In the genomic region with DNA sequence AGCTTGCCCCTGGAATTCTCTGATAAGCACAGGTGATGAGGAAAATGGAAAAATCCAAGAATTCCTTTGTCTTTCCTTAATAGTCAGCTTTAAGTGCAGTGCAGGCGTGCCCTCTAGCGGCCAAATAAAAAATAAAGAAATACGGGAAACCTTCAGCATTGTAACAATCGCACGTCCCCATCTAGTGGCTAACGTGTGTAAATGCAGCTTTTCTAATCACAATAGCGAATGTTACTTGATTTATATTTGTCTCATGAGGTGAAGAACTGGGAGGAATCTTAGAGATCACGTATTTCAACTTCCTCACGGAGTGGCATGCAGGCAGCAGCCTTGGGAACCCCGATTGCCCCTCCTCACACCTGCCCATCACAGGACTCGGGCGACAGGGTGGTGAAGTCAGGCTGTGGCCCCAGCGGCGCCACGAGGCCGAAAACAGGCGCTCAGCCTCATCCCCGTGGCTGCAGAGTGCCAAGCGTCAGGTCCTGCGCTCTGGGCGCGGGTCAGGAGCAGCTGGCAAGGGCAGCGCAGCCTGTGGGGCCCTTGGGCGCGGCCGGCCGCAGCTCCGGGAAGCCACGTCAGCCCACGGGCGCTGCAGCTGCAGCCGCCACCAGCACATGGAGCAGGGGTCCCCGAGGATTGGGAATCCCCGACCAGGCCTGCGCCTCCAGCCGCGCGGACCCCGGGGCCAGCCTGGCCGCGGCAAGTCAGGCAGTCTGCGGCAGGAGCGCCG, we compare ENCODE assay signal across 8 cellular contexts. TPM values are rescaled to one million over a fixed set of nuclear protein-coding genes. Genes with fewer than 3 reads are reported as not detected.
DNase-seq lines count a peak whose midpoint lies in the region; ATAC-seq and TF ChIP-seq lines count a peak whose summit lies in the region.
"Not testable (repeated sequence)": the region's sequence is repeated elsewhere in the genome, so short reads cannot be mapped to it uniquely, and the experiment has no call there.

No MANE protein-coding gene starts in this region.

- not testable (repeated sequence) for H3K79me2 ChIP-seq in KMS-11 (ENCODE audit: insufficient read depth, low read depth); mammary epithelial cell (ENCODE audit: insufficient read depth, low read length)

- peak; percentile 80 for TF ChIP-seq CTCF in KMS-11 (conservative IDR thresholded peaks at IDR 0.05; ENCODE audit: low read depth, low read length)
- TF ChIP-seq CTCF in mammary epithelial cell (conservative IDR thresholded peaks at IDR 0.05 in 1 of 2, IDR thresholded peaks at IDR 0.05 in 1 of 2; ENCODE audit: extremely low read depth in 1 of 2, insufficient read depth in 1 of 2, low read depth in 1 of 2, low read length in 2 of 2), result peak; percentile 56 to 61

- in situ Hi-C loops in mammary epithelial cell (cut with MboI; ENCODE audit: low sequenced_read_pairs in 2 of 2), result loop anchor here in 1 of 2 donors (25.0 kb wide), 1 partner anchor 125 kb away; a partner anchor contains a TSS

- H2AFZ ChIP-seq in KMS-11 (ENCODE audit: low read depth) (peak overlapping the region; percentile 98), mammary epithelial cell (ENCODE audit: low read depth, low read length) (peak overlapping the region; percentile 98), neuron (ENCODE audit: low read depth, low read length) (peak overlapping the region; percentile 98)

- H3K4me1 Mint-ChIP-seq in stimulated activated memory B cell treated with anti-CD40 and anti-IgM and Interleukin-4, amounts not matched to agents 10 μg/mL and 1 μg/mL and 100 μg/mL, for 72 hours, result not testable (repeated sequence)

- H3K36me3 Mint-ChIP-seq in stimulated activated memory B cell treated with anti-CD40 and anti-IgM and Interleukin-4, amounts not matched to agents 10 μg/mL and 1 μg/mL and 100 μg/mL, for 72 hours, result not testable (repeated sequence)

- CTCF ChIA-PET in mammary epithelial cell (lab: Charles Lee; ENCODE audit: low non-redundant PET), result interaction anchor here (0.6 to 0.9 kb wide), 6 partner anchors 173 to 299 kb away, joined by 3 to 8 read pairs (median 4); a partner anchor contains a TSS

- H3K9me3 ChIP-seq in mammary epithelial cell (replicated peaks; ENCODE audit: insufficient read depth, low read length); neuron (ENCODE audit: low read length): not testable (repeated sequence)

- not testable (repeated sequence) for H3K4me1 ChIP-seq in KMS-11 (ENCODE audit: low read depth, poor library complexity, severe bottlenecking); mammary epithelial cell (ENCODE audit: insufficient read depth, low read length); neuron (ENCODE audit: insufficient read depth, low read length)

- H3K27me3 ChIP-seq in KMS-11 (ENCODE audit: insufficient read depth, low read depth); mammary epithelial cell (ENCODE audit: insufficient read depth, low read length); neuron (ENCODE audit: insufficient read depth, low read length): not testable (repeated sequence)

- BruUV-seq in mammary epithelial cell (replicated peaks; lab: Mats Ljungman, UMichigan), result not testable (repeated sequence)

- dilution Hi-C loops in mammary epithelial cell (cut with HindIII; ENCODE audit: low sequenced_read_pairs), result not testable (repeated sequence)

- ATAC-seq in GM21576 (IDR thresholded peaks at IDR 0.05; ENCODE audit: unreplicated experiment), result peak; percentile 48
- peak; percentile 87 for ATAC-seq in left ventricle myocardium superior
- ATAC-seq in stimulated activated memory B cell treated with anti-CD40 and anti-IgM and Interleukin-4, amounts not matched to agents 10 μg/mL and 1 μg/mL and 100 μg/mL, for 72 hours, result peak; percentile 73

- intact Hi-C loops in mammary epithelial cell (cut with micrococcal nuclease), result loop anchor here (1.0 to 2.0 kb wide), 4 partner anchors 100 to 254 kb away; a partner anchor contains a TSS
- intact Hi-C loops in left ventricle myocardium superior (cut with micrococcal nuclease), result not testable (repeated sequence)

- H3K4me3 ChIP-seq in KMS-11 (IDR thresholded peaks at IDR 0.05; ENCODE audit: insufficient read depth, low read depth, low read length), result not testable (repeated sequence)
- H3K4me3 ChIP-seq in mammary epithelial cell (replicated peaks in 1 of 3; ENCODE audit: insufficient read depth in 1 of 3, low read depth in 2 of 3, low read length in 3 of 3) (peak overlapping the region; percentile 44 to 83 (median 58)), neuron (ENCODE audit: low read length) (peak overlapping the region; percentile 78)

- H3K36me3 ChIP-seq in KMS-11 (ENCODE audit: insufficient read depth); mammary epithelial cell (ENCODE audit: insufficient read depth, low read length); neuron (ENCODE audit: insufficient read depth, low read length): not testable (repeated sequence)

- not testable (repeated sequence) for H3K9me3 Mint-ChIP-seq in stimulated activated memory B cell treated with anti-CD40 and anti-IgM and Interleukin-4, amounts not matched to agents 10 μg/mL and 1 μg/mL and 100 μg/mL, for 72 hours

- H3K4me3 Mint-ChIP-seq in stimulated activated memory B cell treated with anti-CD40 and anti-IgM and Interleukin-4, amounts not matched to agents 10 μg/mL and 1 μg/mL and 100 μg/mL, for 72 hours, result peak overlapping the region; percentile 99

- H4K20me1 ChIP-seq in KMS-11 (ENCODE audit: insufficient read depth); mammary epithelial cell (ENCODE audit: insufficient read depth, low read length): not testable (repeated sequence)

- 1% methylated on average over 27 of the region's 44 CpGs for WGBS in mammary epithelial cell (ENCODE audit: low coverage, missing lambda C conversion rate)

- H3K4me2 ChIP-seq in KMS-11 (peak overlapping the region; percentile 96), mammary epithelial cell (ENCODE audit: insufficient read depth, low read depth, low read length) (peak overlapping the region; percentile 99)

- H3K9ac ChIP-seq in KMS-11 (peak overlapping the region; percentile 96), mammary epithelial cell (ENCODE audit: insufficient read depth, low read length) (peak overlapping the region; percentile 53)

- peak overlapping the region; percentile 98 for H3K27ac Mint-ChIP-seq in stimulated activated memory B cell treated with anti-CD40 and anti-IgM and Interleukin-4, amounts not matched to agents 10 μg/mL and 1 μg/mL and 100 μg/mL, for 72 hours

- peak overlapping the region; percentile 96 for H3K27ac ChIP-seq in KMS-11
- not testable (repeated sequence) for H3K27ac ChIP-seq in mammary epithelial cell (ENCODE audit: insufficient read depth, low read depth, low read length)

- peaks cover 15% of the 10 kb centered on the region for H3K27me3 Mint-ChIP-seq in stimulated activated memory B cell treated with anti-CD40 and anti-IgM and Interleukin-4, amounts not matched to agents 10 μg/mL and 1 μg/mL and 100 μg/mL, for 72 hours

- DNase-seq in D341Med (ENCODE audit: low spot score) (peak; percentile 34), mammary epithelial cell (peak; percentile 49), left ventricle myocardium superior (peak; percentile 58)
- peak; percentile 56 for DNase-seq in activated CD4-positive, alpha-beta T cell treated with anti-CD3 and anti-CD28 coated beads for 48 hours

RNA-seq across cellular contexts. Expression of a gene that starts 0.5 kb away (rescaled TPM):
- total RNA-seq in mammary epithelial cell (10 to 100 TPM; 24.1 to 26.0 TPM), left ventricle myocardium superior (5.5 TPM)
- polyA plus RNA-seq in mammary epithelial cell, result 2.4 TPM
- polyA minus RNA-seq in mammary epithelial cell, result 25.2 TPM

RNA-seq across cellular contexts. Expression of a gene that starts 17.8 kb away (rescaled TPM):
- 10 to 100 TPM; 11.2 to 14.2 TPM for total RNA-seq in mammary epithelial cell
- polyA plus RNA-seq in mammary epithelial cell, result 9.0 TPM
- polyA minus RNA-seq in mammary epithelial cell, result not detected
- total RNA-seq in left ventricle myocardium superior, result 34.2 TPM
